Comparison of ENCODE assay signal across 26 cellular contexts in genomic region chr13:33174980-33175379, GRCh38.
DNase-seq lines count a peak whose midpoint lies in the region; ATAC-seq and TF ChIP-seq lines count a peak whose summit lies in the region.
"Had no signal": no experiment of that assay in that cellular context is flagged by ENCODE, and none has a peak within 500 bp of the region (broad histone marks: within the 10 kb centered on the region; RNA-seq: fewer than 3 reads in every experiment).

No MANE protein-coding gene starts in this region.

- H3K27me3 Mint-ChIP-seq in mesothelial cell of epicardium (ENCODE audit: low read depth) = no peaks in the 10 kb centered on the region
- H3K27me3 Mint-ChIP-seq in stimulated activated naive CD8-positive, alpha-beta T cell treated with anti-CD3 and anti-CD28 coated beads, Interleukin-15, amount 100 ng/mL, for 72 hours = peaks cover 16% of the 10 kb centered on the region
- H3K27me3 Mint-ChIP-seq: memory B cell had no signal

- H3K9me3 Mint-ChIP-seq in mesothelial cell of epicardium = no peaks in the 10 kb centered on the region
- no peaks in the 10 kb centered on the region for H3K9me3 Mint-ChIP-seq in stimulated activated naive CD8-positive, alpha-beta T cell treated with anti-CD3 and anti-CD28 coated beads, Interleukin-15, amount 100 ng/mL, for 72 hours
- H3K9me3 Mint-ChIP-seq: activated CD4-positive, alpha-beta memory T cell treated with anti-CD3 and anti-CD28 coated beads, Interleukin-2, amount 10 ng/mL, durations not matched to agents 7 days and 5 days; activated naive CD8-positive, alpha-beta T cell treated with anti-CD3 and anti-CD28 coated beads, Interleukin-2, amount 10 ng/mL, durations not matched to agents 7 days and 5 days; CD8-positive, alpha-beta T cell; memory B cell; T-cell had no signal

- H3K27ac Mint-ChIP-seq in mesothelial cell of epicardium = no peak overlapping the region
- no peak overlapping the region for H3K27ac Mint-ChIP-seq in stimulated activated naive CD8-positive, alpha-beta T cell treated with anti-CD3 and anti-CD28 coated beads, Interleukin-15, amount 100 ng/mL, for 72 hours
- H3K27ac Mint-ChIP-seq: activated CD4-positive, alpha-beta memory T cell treated with anti-CD3 and anti-CD28 coated beads, Interleukin-2, amount 10 ng/mL, durations not matched to agents 7 days and 5 days; activated naive CD8-positive, alpha-beta T cell treated with anti-CD3 and anti-CD28 coated beads, Interleukin-2, amount 10 ng/mL, durations not matched to agents 7 days and 5 days; CD8-positive, alpha-beta T cell; memory B cell; T-cell had no signal

- H3K36me3 ChIP-seq in adipocyte (ENCODE audit: control insufficient read depth, insufficient read depth, low read length, severe bottlenecking) = peaks cover 3% of the 10 kb centered on the region
- no peaks in the 10 kb centered on the region for H3K36me3 ChIP-seq in sigmoid colon
- H3K36me3 ChIP-seq: esophagus squamous epithelium, uterus had no signal

- TF ChIP-seq CTCF in fibroblast of mammary gland (conservative IDR thresholded peaks at IDR 0.05; ENCODE audit: control insufficient read depth, insufficient read depth, low read depth, low read length) = no peak
- no peak for TF ChIP-seq CTCF in sigmoid colon (IDR thresholded peaks at IDR 0.05)
- no peak for TF ChIP-seq CTCF in mesothelial cell of epicardium (IDR thresholded peaks at IDR 0.05; ENCODE audit: unreplicated experiment)

- H3K4me1 Mint-ChIP-seq in mesothelial cell of epicardium = peaks cover 15% of the 10 kb centered on the region
- no peaks in the 10 kb centered on the region for H3K4me1 Mint-ChIP-seq in stimulated activated naive CD8-positive, alpha-beta T cell treated with anti-CD3 and anti-CD28 coated beads, Interleukin-15, amount 100 ng/mL, for 72 hours
- H3K4me1 Mint-ChIP-seq: activated CD4-positive, alpha-beta memory T cell treated with anti-CD3 and anti-CD28 coated beads, Interleukin-2, amount 10 ng/mL, durations not matched to agents 7 days and 5 days; activated naive CD8-positive, alpha-beta T cell treated with anti-CD3 and anti-CD28 coated beads, Interleukin-2, amount 10 ng/mL, durations not matched to agents 7 days and 5 days; memory B cell; T-cell had no signal

- no peak for ATAC-seq in stimulated activated naive CD8-positive, alpha-beta T cell treated with anti-CD3 and anti-CD28 coated beads, Interleukin-15, amount 100 ng/mL, for 72 hours
- no peak for ATAC-seq in GM18868 (IDR thresholded peaks at IDR 0.05; ENCODE audit: unreplicated experiment)
- ATAC-seq: body of pancreas; CD8-positive, alpha-beta T cell; left colon; T-cell had no signal

- H3K27ac ChIP-seq in sigmoid colon = peak overlapping the region in 3 of 4 donors; percentile 24 to 62 (median 58)
- H3K27ac ChIP-seq: body of pancreas had no signal

- H3K9me3 ChIP-seq in adipocyte (ENCODE audit: control insufficient read depth, low read length) (no peaks in the 10 kb centered on the region), sigmoid colon (no peaks in the 10 kb centered on the region)
- H3K9me3 ChIP-seq: body of pancreas, esophagus squamous epithelium, uterus had no signal

- H3K4me3 Mint-ChIP-seq in mesothelial cell of epicardium = no peak overlapping the region
- no peak overlapping the region for H3K4me3 Mint-ChIP-seq in stimulated activated naive CD8-positive, alpha-beta T cell treated with anti-CD3 and anti-CD28 coated beads, Interleukin-15, amount 100 ng/mL, for 72 hours
- H3K4me3 Mint-ChIP-seq: activated CD4-positive, alpha-beta memory T cell treated with anti-CD3 and anti-CD28 coated beads, Interleukin-2, amount 10 ng/mL, durations not matched to agents 7 days and 5 days; activated naive CD8-positive, alpha-beta T cell treated with anti-CD3 and anti-CD28 coated beads, Interleukin-2, amount 10 ng/mL, durations not matched to agents 7 days and 5 days; CD8-positive, alpha-beta T cell; memory B cell; T-cell had no signal

- no peak overlapping the region for H3K4me3 ChIP-seq in adipocyte (ENCODE audit: low read length)
- no peak overlapping the region for H3K4me3 ChIP-seq in fibroblast of mammary gland (ENCODE audit: control insufficient read depth, low read depth, low read length)
- H3K4me3 ChIP-seq in sigmoid colon = no peak overlapping the region
- H3K4me3 ChIP-seq: body of pancreas, esophagus squamous epithelium, smooth muscle cell, uterus had no signal

- H3K27me3 ChIP-seq in adipocyte (replicated peaks; ENCODE audit: control insufficient read depth, insufficient read depth, low read length) (no peaks in the 10 kb centered on the region), sigmoid colon (no peaks in the 10 kb centered on the region)
- H3K27me3 ChIP-seq: body of pancreas, esophagus squamous epithelium, uterus had no signal

- H3K4me1 ChIP-seq in adipocyte (ENCODE audit: control insufficient read depth, insufficient read depth, low read length) (peaks cover 23% of the 10 kb centered on the region), sigmoid colon (peaks cover 0 to 95% (median 60%) of the 10 kb centered on the region in 4 donors)
- H3K4me1 ChIP-seq: uterus had no signal

- TF ChIP-seq EP300 in sigmoid colon (IDR thresholded peaks at IDR 0.05) = no peak

- intact Hi-C loops in sigmoid colon (cut with DNase I) = no loop called here

- no peak for TF ChIP-seq POLR2A in sigmoid colon (IDR thresholded peaks at IDR 0.05)

- H3K9ac ChIP-seq in adipocyte (ENCODE audit: low read length) = no peak overlapping the region

- no peaks in the 10 kb centered on the region for H3K36me3 Mint-ChIP-seq in mesothelial cell of epicardium
- H3K36me3 Mint-ChIP-seq: activated naive CD8-positive, alpha-beta T cell treated with anti-CD3 and anti-CD28 coated beads, Interleukin-2, amount 10 ng/mL, durations not matched to agents 7 days and 5 days; CD8-positive, alpha-beta T cell; memory B cell; T-cell had no signal

- WGBS in sigmoid colon, 2 donors = 65 to 81% methylated on average over 2 of the region's 2 CpGs

- DNase-seq in AG08396 (ENCODE audit: low spot score) = peak; percentile 14
- DNase-seq in adipocyte (ENCODE audit: low read depth) = peak; percentile 90
- peak; percentile 67 for DNase-seq in fibroblast of mammary gland (ENCODE audit: low read depth)
- DNase-seq in sigmoid colon = no peak
- DNase-seq in mesothelial cell of epicardium (ENCODE audit: low spot score in 2 of 2, unreplicated experiment in 2 of 2) = no peak
- no peak for DNase-seq in stimulated activated naive CD8-positive, alpha-beta T cell treated with anti-CD3 and anti-CD28 coated beads, Interleukin-15, amount 100 ng/mL, for 72 hours
- DNase-seq in kidney tubule cell (ENCODE audit: low spot score) = no peak
- DNase-seq: activated CD4-positive, alpha-beta memory T cell treated with anti-CD3 and anti-CD28 coated beads, Interleukin-2, amount 10 ng/mL, durations not matched to agents 7 days and 5 days; activated effector memory CD4-positive, alpha-beta T cell treated with Interleukin-2 at 50 U/mL for 16 hours; activated naive CD8-positive, alpha-beta T cell treated with anti-CD3 and anti-CD28 coated beads, Interleukin-2, amount 10 ng/mL, durations not matched to agents 7 days and 5 days; AML-193; body of pancreas; CD8-positive, alpha-beta T cell; esophagus squamous epithelium; GOT3; left colon; NCI-H1417 treated with DMSO at 0.1 percent for 48 hours; NCI-H2107; NK-92 treated with Interleukin-12 subunit alpha and Interleukin-12 subunit beta, amount 100 ng/mL, for 24 hours; nucleus accumbens; SIG-M5; T-cell; uterus had no signal

Comparison
In these comparisons a context has a peak if more than half of its experiments do, and no peak if none do; other contexts are left out.
1. DNase-seq: peak in AG08396 (single experiment), adipocyte (single experiment) and fibroblast of mammary gland (single experiment); none in sigmoid colon (single experiment), mesothelial cell of epicardium (0 of 2), stimulated activated naive CD8-positive, alpha-beta T cell treated with anti-CD3 and anti-CD28 coated beads, Interleukin-15, amount 100 ng/mL, for 72 hours (0 of 2) and kidney tubule cell (single experiment).